ENCODE assay signal across 35 cellular contexts in genomic region chr12:86931714-86932113, GRCh38.
"Had no signal": no experiment of that assay in that cellular context is flagged by ENCODE, and none has a peak within 500 bp of the region (broad histone marks: within the 10 kb centered on the region; RNA-seq: fewer than 3 reads in every experiment).

No MANE protein-coding gene starts in this region.

- H3K9me3 ChIP-seq: body of pancreas, colonic mucosa, esophagus muscularis mucosa, gastroesophageal sphincter, heart right ventricle had no signal

- H3K9me3 Mint-ChIP-seq: activated B cell treated with CpG ODN at 0.5 μM for 24 hours; activated CD8-positive, alpha-beta T cell treated with anti-CD3 and anti-CD28 coated beads for 36 hours; activated naive CD4-positive, alpha-beta T cell treated with anti-CD3 and anti-CD28 coated beads for 36 hours; activated naive CD4-positive, alpha-beta T cell treated with anti-CD3 and anti-CD28 coated beads, Interleukin-2, amount 50 U/mL, for 24 hours; activated T-helper 1 cell treated with anti-CD3 and anti-CD28 coated beads, Interleukin-12 subunit alpha, Interleukin-12 subunit beta, Interleukin-2, Interleukin-4 antibody, amounts not matched to agents 30 ng/mL and 10 ng/mL and 1 ng/mL, durations not matched to agents 14 hours and 24 hours and 36 hours had no signal

- DNase-seq: activated B cell treated with CpG ODN at 0.5 μM for 24 hours; activated CD4-positive, alpha-beta T cell treated with anti-CD3 and anti-CD28 coated beads for 48 hours; activated CD4-positive, alpha-beta T cell treated with anti-CD3 and anti-CD28 coated beads, Interleukin-2, amount 50 U/mL, for 1 hour; activated CD4-positive, alpha-beta T cell treated with anti-CD3 and anti-CD28 coated beads, Interleukin-2, amount 50 U/mL, for 48 hours; activated CD8-positive, alpha-beta memory T cell treated with anti-CD3 and anti-CD28 coated beads for 24 hours; activated CD8-positive, alpha-beta T cell treated with anti-CD3 and anti-CD28 coated beads for 36 hours; activated effector memory CD4-positive, alpha-beta T cell treated with anti-CD3 and anti-CD28 coated beads, Interleukin-2, amount 50 U/mL, for 16 hours; activated naive CD4-positive, alpha-beta T cell treated with anti-CD3 and anti-CD28 coated beads for 36 hours; activated naive CD8-positive, alpha-beta T cell treated with anti-CD3 and anti-CD28 coated beads, Interleukin-2, amount 10 ng/mL, durations not matched to agents 7 days and 5 days; activated T-cell treated with anti-CD3 and anti-CD28 coated beads, Interleukin-2, amount 50 U/mL, for 1 hour; activated T-cell treated with anti-CD3 and anti-CD28 coated beads, Interleukin-2, amount 50 U/mL, for 48 hours; amniotic stem cell; aorta; body of pancreas; central memory CD4-positive, alpha-beta T cell; cerebellar nuclear complex; colonic mucosa; effector CD8-positive, alpha-beta T cell; erythroblast; foreskin melanocyte; heart right ventricle; T-helper 1 cell; T-helper 17 cell; T1000; WERI-Rb-1 had no signal

- H3K27me3 Mint-ChIP-seq: activated B cell treated with CpG ODN at 0.5 μM for 24 hours; activated CD8-positive, alpha-beta T cell treated with anti-CD3 and anti-CD28 coated beads for 36 hours; activated naive CD4-positive, alpha-beta T cell treated with anti-CD3 and anti-CD28 coated beads, Interleukin-2, amount 50 U/mL, for 24 hours; activated naive CD8-positive, alpha-beta T cell treated with anti-CD3 and anti-CD28 coated beads, Interleukin-2, amount 10 ng/mL, durations not matched to agents 7 days and 5 days; T-helper 17 cell had no signal

- H3K27ac Mint-ChIP-seq: activated B cell treated with CpG ODN at 0.5 μM for 24 hours; activated CD8-positive, alpha-beta T cell treated with anti-CD3 and anti-CD28 coated beads for 36 hours; activated naive CD4-positive, alpha-beta T cell treated with anti-CD3 and anti-CD28 coated beads for 36 hours; activated naive CD4-positive, alpha-beta T cell treated with anti-CD3 and anti-CD28 coated beads, Interleukin-2, amount 50 U/mL, for 24 hours; activated naive CD8-positive, alpha-beta T cell treated with anti-CD3 and anti-CD28 coated beads, Interleukin-2, amount 10 ng/mL, durations not matched to agents 7 days and 5 days; activated T-helper 1 cell treated with anti-CD3 and anti-CD28 coated beads, Interleukin-12 subunit alpha, Interleukin-12 subunit beta, Interleukin-2, Interleukin-4 antibody, amounts not matched to agents 30 ng/mL and 10 ng/mL and 1 ng/mL, durations not matched to agents 14 hours and 24 hours and 36 hours; activated T-helper 2 cell treated with anti-CD3 and anti-CD28 coated beads, Interferon-gamma antibody, Interleukin-2, Interleukin-4, amounts not matched to agents 10 μg/mL and 5 μg/mL and 100 μg/mL, durations not matched to agents 14 hours and 24 hours and 36 hours; T-helper 17 cell; T-helper 2 cell treated with Interferon-gamma antibody and Interleukin-4, amounts not matched to agents 5 μg/mL and 100 μg/mL, for 36 hours had no signal

- H3K4me3 Mint-ChIP-seq: activated B cell treated with CpG ODN at 0.5 μM for 24 hours; activated CD8-positive, alpha-beta T cell treated with anti-CD3 and anti-CD28 coated beads for 36 hours; activated naive CD4-positive, alpha-beta T cell treated with anti-CD3 and anti-CD28 coated beads for 36 hours; activated naive CD4-positive, alpha-beta T cell treated with anti-CD3 and anti-CD28 coated beads, Interleukin-2, amount 50 U/mL, for 24 hours; activated naive CD8-positive, alpha-beta T cell treated with anti-CD3 and anti-CD28 coated beads, Interleukin-2, amount 10 ng/mL, durations not matched to agents 7 days and 5 days; activated T-helper 1 cell treated with anti-CD3 and anti-CD28 coated beads, Interleukin-12 subunit alpha, Interleukin-12 subunit beta, Interleukin-2, Interleukin-4 antibody, amounts not matched to agents 30 ng/mL and 10 ng/mL and 1 ng/mL, durations not matched to agents 14 hours and 24 hours and 36 hours; T-helper 17 cell; T-helper 2 cell treated with Interferon-gamma antibody and Interleukin-4, amounts not matched to agents 5 μg/mL and 100 μg/mL, for 36 hours had no signal

- ATAC-seq: activated CD4-positive, CD25-positive, alpha-beta regulatory T cell treated with anti-CD3 and anti-CD28 coated beads, Interleukin-2, amount 50 U/mL, for 24 hours; activated CD8-positive, alpha-beta T cell treated with anti-CD3 and anti-CD28 coated beads for 36 hours; body of pancreas; gastroesophageal sphincter; heart right ventricle; T-helper 17 cell had no signal

- H3K27me3 ChIP-seq: body of pancreas, cardiac muscle cell, colonic mucosa, esophagus muscularis mucosa, gastroesophageal sphincter, heart right ventricle had no signal

- FAIRE-seq: endometrium, endothelial cell of umbilical vein had no signal

- H3K36me3 Mint-ChIP-seq: activated naive CD4-positive, alpha-beta T cell treated with anti-CD3 and anti-CD28 coated beads, Interleukin-2, amount 50 U/mL, for 24 hours; activated naive CD8-positive, alpha-beta T cell treated with anti-CD3 and anti-CD28 coated beads, Interleukin-2, amount 10 ng/mL, durations not matched to agents 7 days and 5 days had no signal

- H3K4me3 ChIP-seq: body of pancreas, cardiac muscle cell, colonic mucosa, esophagus muscularis mucosa, gastroesophageal sphincter, heart right ventricle had no signal

- H3K27ac ChIP-seq: body of pancreas, cardiac muscle cell, colonic mucosa, esophagus muscularis mucosa, gastroesophageal sphincter, heart right ventricle, WERI-Rb-1 had no signal

- H3K36me3 ChIP-seq: cardiac muscle cell, colonic mucosa, esophagus muscularis mucosa, gastroesophageal sphincter, heart right ventricle, WERI-Rb-1 had no signal

- H3K4me1 ChIP-seq: body of pancreas, colonic mucosa, esophagus muscularis mucosa, gastroesophageal sphincter, heart right ventricle had no signal

- H3K4me1 Mint-ChIP-seq: activated B cell treated with CpG ODN at 0.5 μM for 24 hours; activated naive CD4-positive, alpha-beta T cell treated with anti-CD3 and anti-CD28 coated beads, Interleukin-2, amount 50 U/mL, for 24 hours; activated naive CD8-positive, alpha-beta T cell treated with anti-CD3 and anti-CD28 coated beads, Interleukin-2, amount 10 ng/mL, durations not matched to agents 7 days and 5 days; T-helper 17 cell had no signal
